ENCODE assay signal across 21 cellular contexts in genomic region chr10:17793823-17794759, GRCh38. TPM values are rescaled to one million over a fixed set of nuclear protein-coding genes. Genes with fewer than 3 reads are reported as not detected.
DNase-seq lines count a peak whose midpoint lies in the region; ATAC-seq and TF ChIP-seq lines count a peak whose summit lies in the region.
"Had no signal": no experiment of that assay in that cellular context is flagged by ENCODE, and none has a peak within 500 bp of the region (broad histone marks: within the 10 kb centered on the region; RNA-seq: fewer than 3 reads in every experiment).

No MANE protein-coding gene starts in this region.

- H3K27me3 Mint-ChIP-seq in dendritic cell treated with granulocyte-macrophage colony-stimulating factor and Interleukin-4, amounts not matched to agents 40 ng/mL and 50 ng/mL, for 4 days, result no peaks in the 10 kb centered on the region
- H3K27me3 Mint-ChIP-seq in activated CD4-positive, alpha-beta T cell treated with anti-CD3 and anti-CD28 coated beads, Interleukin-2, amount 10 ng/mL, durations not matched to agents 7 days and 5 days, result no peaks in the 10 kb centered on the region
- H3K27me3 Mint-ChIP-seq: CD4-positive, alpha-beta T cell had no signal

- DNase-seq in LoVo (ENCODE audit: low spot score) (peak; percentile 50), lung (ENCODE audit: low spot score) (no peak), NCI-H2227 (lab: John Stamatoyannopoulos, UW; ENCODE audit: unreplicated experiment) (no peak), foreskin melanocyte (no peak)
- no peak for DNase-seq in activated CD4-positive, alpha-beta T cell treated with anti-CD3 and anti-CD28 coated beads, Interleukin-2, amount 10 ng/mL, durations not matched to agents 7 days and 5 days
- DNase-seq: activated CD8-positive, alpha-beta memory T cell treated with anti-CD3 and anti-CD28 coated beads, Interleukin-2, amount 50 U/mL, for 4 hours; CD4-positive, alpha-beta T cell; heart left ventricle; NCI-H1105; NCI-H82; right cardiac atrium; stimulated activated CD4-positive, alpha-beta T cell treated with anti-CD3 and anti-CD28 coated beads, Interleukin-15, amount 100 ng/mL, for 24 hours; T-helper 17 cell had no signal

- H3K27me3 ChIP-seq in lung (ENCODE audit: control insufficient read depth, insufficient read depth), result no peaks in the 10 kb centered on the region
- H3K27me3 ChIP-seq: heart left ventricle had no signal

- intact Hi-C loops in dendritic cell treated with granulocyte-macrophage colony-stimulating factor and Interleukin-4, amounts not matched to agents 40 ng/mL and 50 ng/mL, for 4 days (cut with micrococcal nuclease), result no loop called here

- peaks cover 25% of the 10 kb centered on the region for H3K4me1 Mint-ChIP-seq in dendritic cell treated with granulocyte-macrophage colony-stimulating factor and Interleukin-4, amounts not matched to agents 40 ng/mL and 50 ng/mL, for 4 days (ENCODE audit: low read depth)
- H3K4me1 Mint-ChIP-seq in activated CD4-positive, alpha-beta T cell treated with anti-CD3 and anti-CD28 coated beads, Interleukin-2, amount 10 ng/mL, durations not matched to agents 7 days and 5 days, result no peaks in the 10 kb centered on the region
- H3K4me1 Mint-ChIP-seq: brain, T-helper 17 cell had no signal

- CTCF ChIA-PET in activated CD4-positive, alpha-beta T cell treated with anti-CD3 and anti-CD28 coated beads, Interleukin-2, amount 10 ng/mL, durations not matched to agents 7 days and 5 days (lab: Charles Lee), result no interaction called here

- no peaks in the 10 kb centered on the region for H3K36me3 ChIP-seq in lung (ENCODE audit: control insufficient read depth in 2 of 2, insufficient read depth in 2 of 2, low read length in 2 of 2)
- H3K36me3 ChIP-seq: heart left ventricle had no signal

- no peaks in the 10 kb centered on the region for H3K9me3 Mint-ChIP-seq in dendritic cell treated with granulocyte-macrophage colony-stimulating factor and Interleukin-4, amounts not matched to agents 40 ng/mL and 50 ng/mL, for 4 days
- no peaks in the 10 kb centered on the region for H3K9me3 Mint-ChIP-seq in activated CD4-positive, alpha-beta T cell treated with anti-CD3 and anti-CD28 coated beads, Interleukin-2, amount 10 ng/mL, durations not matched to agents 7 days and 5 days
- H3K9me3 Mint-ChIP-seq: activated T-helper 2 cell treated with anti-CD3 and anti-CD28 coated beads, Interferon-gamma antibody, Interleukin-2, Interleukin-4, amounts not matched to agents 10 μg/mL and 5 μg/mL and 100 μg/mL, durations not matched to agents 14 hours and 24 hours and 36 hours; CD4-positive, alpha-beta T cell had no signal

- H3K9me3 ChIP-seq in lung (ENCODE audit: control insufficient read depth in 2 of 2, insufficient read depth in 1 of 2, low read length in 1 of 2), result no peaks in the 10 kb centered on the region
- H3K9me3 ChIP-seq: heart left ventricle had no signal

- H3K36me3 Mint-ChIP-seq in dendritic cell treated with granulocyte-macrophage colony-stimulating factor and Interleukin-4, amounts not matched to agents 40 ng/mL and 50 ng/mL, for 4 days (ENCODE audit: low read depth), result peaks cover 52% of the 10 kb centered on the region
- H3K36me3 Mint-ChIP-seq in activated CD4-positive, alpha-beta T cell treated with anti-CD3 and anti-CD28 coated beads, Interleukin-2, amount 10 ng/mL, durations not matched to agents 7 days and 5 days (ENCODE audit: low read depth), result no peaks in the 10 kb centered on the region
- H3K36me3 Mint-ChIP-seq: brain had no signal

- H3K4me1 ChIP-seq in lung (ENCODE audit: control insufficient read depth in 2 of 2, insufficient read depth in 2 of 2, low read length in 2 of 2), result peaks cover 0 to 2% of the 10 kb centered on the region in 2 donors

- TF ChIP-seq CTCF in C4-2B (conservative IDR thresholded peaks at IDR 0.05) (no peak), lung (IDR thresholded peaks at IDR 0.05; ENCODE audit: control extremely low read depth, extremely low read depth) (no peak)

- POLR2A ChIA-PET in activated CD4-positive, alpha-beta T cell treated with anti-CD3 and anti-CD28 coated beads, Interleukin-2, amount 10 ng/mL, durations not matched to agents 7 days and 5 days (lab: Charles Lee), result no interaction called here

- peak overlapping the region; percentile 43 for H3K27ac Mint-ChIP-seq in dendritic cell treated with granulocyte-macrophage colony-stimulating factor and Interleukin-4, amounts not matched to agents 40 ng/mL and 50 ng/mL, for 4 days
- no peak overlapping the region for H3K27ac Mint-ChIP-seq in activated CD4-positive, alpha-beta T cell treated with anti-CD3 and anti-CD28 coated beads, Interleukin-2, amount 10 ng/mL, durations not matched to agents 7 days and 5 days
- H3K27ac Mint-ChIP-seq: activated T-helper 2 cell treated with anti-CD3 and anti-CD28 coated beads, Interferon-gamma antibody, Interleukin-2, Interleukin-4, amounts not matched to agents 10 μg/mL and 5 μg/mL and 100 μg/mL, durations not matched to agents 14 hours and 24 hours and 36 hours; brain; CD4-positive, alpha-beta T cell; T-helper 17 cell had no signal

- H3K4me3 ChIP-seq in lung, result no peak overlapping the region
- H3K4me3 ChIP-seq: coronary artery, GM12878, heart left ventricle had no signal

- H3K4me3 Mint-ChIP-seq in dendritic cell treated with granulocyte-macrophage colony-stimulating factor and Interleukin-4, amounts not matched to agents 40 ng/mL and 50 ng/mL, for 4 days, result no peak overlapping the region
- H3K4me3 Mint-ChIP-seq in activated CD4-positive, alpha-beta T cell treated with anti-CD3 and anti-CD28 coated beads, Interleukin-2, amount 10 ng/mL, durations not matched to agents 7 days and 5 days, result no peak overlapping the region
- H3K4me3 Mint-ChIP-seq: brain; CD4-positive, alpha-beta T cell; T-helper 17 cell had no signal

- WGBS in lung, 2 donors, result 67 to 79% methylated on average over 7 of the region's 7 CpGs

- peak; percentile 47 for ATAC-seq in lung (ENCODE audit: insufficient read depth, low FRiP score)
- no peak for ATAC-seq in HG02970 (IDR thresholded peaks at IDR 0.05; ENCODE audit: low FRiP score, unreplicated experiment)
- ATAC-seq: heart left ventricle, right cardiac atrium, T-helper 17 cell had no signal

- H3K27ac ChIP-seq in C4-2B, result peak overlapping the region; percentile 12; the same call in 1 of the 2 replicates
- H3K27ac ChIP-seq in lung (ENCODE audit: low read depth in 1 of 2, low read length in 1 of 2), result no peak overlapping the region

RNA-seq across cellular contexts. Expression of gene MRC1, which starts 15.1 kb away (rescaled TPM):
- total RNA-seq in lung, result 100 to 1,000 TPM in 1 of 2 donors, 10 to 100 TPM in 1; 14.0 to 161 TPM
- 10 to 100 TPM; 39.4 to 47.8 TPM for polyA plus RNA-seq in lung
- not detected for total RNA-seq in activated CD4-positive, alpha-beta T cell treated with anti-CD3 and anti-CD28 coated beads, Interleukin-2, amount 10 ng/mL, durations not matched to agents 7 days and 5 days
- total RNA-seq: activated T-helper 2 cell treated with anti-CD3 and anti-CD28 coated beads, Interferon-gamma antibody, Interleukin-2, Interleukin-4, amounts not matched to agents 10 μg/mL and 5 μg/mL and 100 μg/mL, durations not matched to agents 14 hours and 24 hours and 36 hours; OCI-LY7 had no signal

RNA-seq across cellular contexts. Expression of gene TMEM236, which starts 42.1 kb away (rescaled TPM):
- 1 to 10 TPM in 1 of 2 donors, under 1 TPM in 1; 0.37 to 2.1 TPM for total RNA-seq in lung
- polyA plus RNA-seq in lung, result under 1 TPM; 0.65 to 0.75 TPM
- under 1 TPM in 1 of 2 experiments, not detected in 1; 0.04 TPM for total RNA-seq in activated CD4-positive, alpha-beta T cell treated with anti-CD3 and anti-CD28 coated beads, Interleukin-2, amount 10 ng/mL, durations not matched to agents 7 days and 5 days
- total RNA-seq: GM12878, OCI-LY7 had no signal

Comparison
In these comparisons a context has a peak if more than half of its experiments do, and no peak if none do; other contexts are left out.
1. RNA of gene MRC1, which starts 15.1 kb away (total RNA-seq): 14.0 to 161 TPM in lung; not detected in activated CD4-positive, alpha-beta T cell treated with anti-CD3 and anti-CD28 coated beads, Interleukin-2, amount 10 ng/mL, durations not matched to agents 7 days and 5 days; every median in the first group is over 10 times any median in the second.